ENCODE assay signal across 15 cellular contexts in genomic region chr12:104181313-104181712, GRCh38. TPM values are rescaled to one million over a fixed set of nuclear protein-coding genes. Genes with fewer than 3 reads are reported as not detected.
DNase-seq lines count a peak whose midpoint lies in the region; ATAC-seq and TF ChIP-seq lines count a peak whose summit lies in the region.
"Had no signal": no experiment of that assay in that cellular context is flagged by ENCODE, and none has a peak within 500 bp of the region (broad histone marks: within the 10 kb centered on the region; RNA-seq: fewer than 3 reads in every experiment).

No MANE protein-coding gene starts in this region.

- H3K36me3 Mint-ChIP-seq in endodermal cell (ENCODE audit: low read depth), result no peaks in the 10 kb centered on the region

- no peak overlapping the region for H3K23ac ChIP-seq in mesenchymal stem cell (ENCODE audit: low read length in 2 of 2)

- DNase-seq in Right ventricle myocardium inferior (ENCODE audit: missing footprints) (no peak), cardiac septum (ENCODE audit: low spot score) (no peak), endodermal cell (peak; percentile 31), mesenchymal stem cell (no peak), vagina (ENCODE audit: extremely low spot score in 2 of 2) (peak in 1 of 2 donors; percentile 46), Peyer's patch (no peak), NCI-H1694 treated with DMSO at 0.1 percent for 48 hours (lab: John Stamatoyannopoulos, UW) (no peak)
- DNase-seq: activated CD4-positive, alpha-beta T cell treated with anti-CD3 and anti-CD28 coated beads, Interleukin-2, amount 50 U/mL, for 4 hours; activated naive CD4-positive, alpha-beta T cell treated with Interleukin-2 at 50 U/mL for 16 hours; DMS79 treated with DMSO at 0.1 percent for 48 hours; KG1; upper lobe of left lung had no signal

- H3K9ac ChIP-seq in endodermal cell (ENCODE audit: extremely low read depth, low read length, poor library complexity, severe bottlenecking), result no peak overlapping the region
- H3K9ac ChIP-seq in mesenchymal stem cell (ENCODE audit: low read length), result no peak overlapping the region

- no peak overlapping the region for H2BK5ac ChIP-seq in mesenchymal stem cell (ENCODE audit: low read depth, low read length, poor library complexity, severe bottlenecking)

- no peak overlapping the region for H3K27ac ChIP-seq in endodermal cell (ENCODE audit: low read depth, low read length)
- no peak overlapping the region for H3K27ac ChIP-seq in mesenchymal stem cell (ENCODE audit: low read length, poor library complexity, severe bottlenecking)
- H3K27ac ChIP-seq in vagina, result peak overlapping the region; percentile 83
- peak overlapping the region in 2 of 4 donors; percentile 25 to 80 for H3K27ac ChIP-seq in Peyer's patch

- no peak overlapping the region for H3K27ac Mint-ChIP-seq in endodermal cell
- H3K27ac Mint-ChIP-seq: T-helper 1 cell treated with Interleukin-12 subunit alpha and Interleukin-12 subunit beta and Interleukin-4 antibody, amounts not matched to agents 30 μg/mL and 1 μg/mL, for 36 hours had no signal

- ATAC-seq in Right ventricle myocardium inferior (peak; percentile 15), GM18505 (IDR thresholded peaks at IDR 0.05; ENCODE audit: unreplicated experiment) (no peak)

- H2AFZ ChIP-seq in mesenchymal stem cell (ENCODE audit: low read depth, low read length), result no peak overlapping the region

- H3K4me3 Mint-ChIP-seq in endodermal cell, result no peak overlapping the region
- H3K4me3 Mint-ChIP-seq: T-helper 1 cell treated with Interleukin-12 subunit alpha and Interleukin-12 subunit beta and Interleukin-4 antibody, amounts not matched to agents 30 μg/mL and 1 μg/mL, for 36 hours had no signal

- intact Hi-C loops in Right ventricle myocardium inferior (cut with DNase I), result no loop called here
- intact Hi-C loops in cardiac septum (cut with DNase I), result loop anchor here (5.0 kb wide), 1 partner anchor 36 kb away; the partner anchor contains the start of gene TXNRD1
- intact Hi-C loops in vagina (cut with DNase I), result no loop called here

- TF ChIP-seq CTCF in endodermal cell (conservative IDR thresholded peaks at IDR 0.05) (no peak), vagina (IDR thresholded peaks at IDR 0.05) (no peak), Peyer's patch (IDR thresholded peaks at IDR 0.05) (no peak)

- peaks cover 7% of the 10 kb centered on the region for H3K27me3 Mint-ChIP-seq in endodermal cell (ENCODE audit: insufficient read depth)

- H3K14ac ChIP-seq in mesenchymal stem cell (ENCODE audit: low read length in 2 of 2), result no peak overlapping the region

- H3K4me3 ChIP-seq in endodermal cell (ENCODE audit: low read length) (no peak overlapping the region), mesenchymal stem cell (ENCODE audit: insufficient read depth in 1 of 2, low read depth in 1 of 2, low read length in 2 of 2) (no peak overlapping the region), vagina (no peak overlapping the region), Peyer's patch (no peak overlapping the region)
- H3K4me3 ChIP-seq: skin epidermis, upper lobe of left lung had no signal

- no peak overlapping the region for H4K8ac ChIP-seq in mesenchymal stem cell (ENCODE audit: low read length)

- H3K4me1 ChIP-seq in endodermal cell (ENCODE audit: control insufficient read depth, insufficient read depth, low read length) (no peaks in the 10 kb centered on the region), mesenchymal stem cell (ENCODE audit: control insufficient read depth, insufficient read depth, low read depth, low read length) (peaks cover 2% of the 10 kb centered on the region), vagina (peaks cover 58% of the 10 kb centered on the region), Peyer's patch (peaks cover 0 to 6% (median 0%) of the 10 kb centered on the region in 4 donors)

- H3K4me2 ChIP-seq in mesenchymal stem cell (ENCODE audit: low read length, poor library complexity, severe bottlenecking), result no peak overlapping the region

- H3K27me3 ChIP-seq in endodermal cell (ENCODE audit: control insufficient read depth, insufficient read depth, low read length, poor library complexity, severe bottlenecking) (no peaks in the 10 kb centered on the region), mesenchymal stem cell (ENCODE audit: control insufficient read depth in 1 of 2, insufficient read depth in 1 of 2, low read length in 2 of 2) (no peaks in the 10 kb centered on the region), vagina (no peaks in the 10 kb centered on the region), Peyer's patch (no peaks in the 10 kb centered on the region)
- H3K27me3 ChIP-seq: upper lobe of left lung had no signal

- no peak overlapping the region for H3K18ac ChIP-seq in mesenchymal stem cell (ENCODE audit: low read depth in 1 of 2, low read length in 2 of 2)

- peak overlapping the region; percentile 21 for H2BK15ac ChIP-seq in mesenchymal stem cell (ENCODE audit: low read depth, poor library complexity, severe bottlenecking)

- H3K9me3 ChIP-seq in endodermal cell (ENCODE audit: control insufficient read depth, low read length) (peaks cover 22% of the 10 kb centered on the region), mesenchymal stem cell (ENCODE audit: control insufficient read depth, low read length) (peaks cover 10% of the 10 kb centered on the region), vagina (no peaks in the 10 kb centered on the region), Peyer's patch (no peaks in the 10 kb centered on the region)

- no peaks in the 10 kb centered on the region for H3K79me1 ChIP-seq in mesenchymal stem cell (replicated peaks; ENCODE audit: low read length, poor library complexity, severe bottlenecking)

- TF ChIP-seq POLR2A in vagina (IDR thresholded peaks at IDR 0.05) (no peak), Peyer's patch (IDR thresholded peaks at IDR 0.05) (no peak), GM18505 (IDR thresholded peaks at IDR 0.05; ENCODE audit: borderline replicate concordance, extremely low read depth, insufficient read depth, insufficient read length) (no peak)

- no peak overlapping the region for H2BK12ac ChIP-seq in mesenchymal stem cell (ENCODE audit: low read length in 2 of 2)

- no peaks in the 10 kb centered on the region for H3K4me1 Mint-ChIP-seq in endodermal cell

- H4K91ac ChIP-seq in mesenchymal stem cell (ENCODE audit: low read length), result no peak overlapping the region

- peaks cover 21% of the 10 kb centered on the region for H3K9me3 Mint-ChIP-seq in endodermal cell

- WGBS in endodermal cell (ENCODE audit: insufficient coverage in 1 of 2, insufficient read length in 1 of 2), 2 experiments, result 72 to 82% methylated on average over 2 to 4 of the region's 4 CpGs
- WGBS in mesenchymal stem cell, result 67% methylated on average over 4 of the region's 4 CpGs

- H2AK5ac ChIP-seq in mesenchymal stem cell (ENCODE audit: low read length, severe bottlenecking), result no peak overlapping the region

- H3K4ac ChIP-seq in mesenchymal stem cell (ENCODE audit: low read depth in 1 of 2, low read length in 2 of 2), result no peak overlapping the region

- no peak overlapping the region for H2BK120ac ChIP-seq in mesenchymal stem cell (ENCODE audit: low read depth, low read length)

- no peaks in the 10 kb centered on the region for H3K36me3 ChIP-seq in endodermal cell (ENCODE audit: control insufficient read depth, insufficient read depth, low read length)
- H3K36me3 ChIP-seq in mesenchymal stem cell (ENCODE audit: control insufficient read depth in 1 of 2, insufficient read depth in 2 of 2, low read depth in 1 of 2, low read length in 2 of 2), result no peaks in the 10 kb centered on the region
- H3K36me3 ChIP-seq in vagina, result no peaks in the 10 kb centered on the region
- H3K36me3 ChIP-seq in Peyer's patch, result no peaks in the 10 kb centered on the region
- H3K36me3 ChIP-seq: upper lobe of left lung had no signal

RNA-seq across cellular contexts. Expression of gene TXNRD1, which starts 34.3 kb away (rescaled TPM):
- 89.3 TPM for total RNA-seq in Right ventricle myocardium inferior
- total RNA-seq in cardiac septum, result 121 TPM
- 100 to 1,000 TPM in 1 of 2 donors, 10 to 100 TPM in 1; 83.4 to 144 TPM for total RNA-seq in endodermal cell
- 65.8 TPM for polyA plus RNA-seq in endodermal cell (2013, experiment 1 of 2)
- 59.8 TPM for polyA plus RNA-seq in endodermal cell (2013, experiment 2 of 2)
- 177 TPM for polyA plus RNA-seq in mesenchymal stem cell (2013, experiment 1 of 2)
- polyA plus RNA-seq in mesenchymal stem cell (2013, experiment 2 of 2), result 174 TPM
- total RNA-seq in vagina, result 144 TPM
- total RNA-seq in Peyer's patch, result 100 to 1,000 TPM in 3 of 4 donors, 10 to 100 TPM in 1; 94.1 to 240 (median 128) TPM

RNA-seq across cellular contexts. Expression of gene NFYB, which starts 43.3 kb away (rescaled TPM):
- total RNA-seq in Right ventricle myocardium inferior (39.8 TPM), cardiac septum (31.1 TPM), endodermal cell (10 to 100 TPM; 31.2 to 36.3 TPM), vagina (32.9 TPM), Peyer's patch (10 to 100 TPM in 3 of 4 donors, 1 to 10 TPM in 1; 9.1 to 25.6 (median 19.4) TPM)
- 58.2 TPM for polyA plus RNA-seq in endodermal cell (2013, experiment 1 of 2)
- polyA plus RNA-seq in endodermal cell (2013, experiment 2 of 2), result 56.8 TPM
- 11.7 TPM for polyA plus RNA-seq in mesenchymal stem cell (2013, experiment 1 of 2)
- polyA plus RNA-seq in mesenchymal stem cell (2013, experiment 2 of 2), result 10.7 TPM
